9 cellular contexts compared by ENCODE assay signal in the genomic region with DNA sequence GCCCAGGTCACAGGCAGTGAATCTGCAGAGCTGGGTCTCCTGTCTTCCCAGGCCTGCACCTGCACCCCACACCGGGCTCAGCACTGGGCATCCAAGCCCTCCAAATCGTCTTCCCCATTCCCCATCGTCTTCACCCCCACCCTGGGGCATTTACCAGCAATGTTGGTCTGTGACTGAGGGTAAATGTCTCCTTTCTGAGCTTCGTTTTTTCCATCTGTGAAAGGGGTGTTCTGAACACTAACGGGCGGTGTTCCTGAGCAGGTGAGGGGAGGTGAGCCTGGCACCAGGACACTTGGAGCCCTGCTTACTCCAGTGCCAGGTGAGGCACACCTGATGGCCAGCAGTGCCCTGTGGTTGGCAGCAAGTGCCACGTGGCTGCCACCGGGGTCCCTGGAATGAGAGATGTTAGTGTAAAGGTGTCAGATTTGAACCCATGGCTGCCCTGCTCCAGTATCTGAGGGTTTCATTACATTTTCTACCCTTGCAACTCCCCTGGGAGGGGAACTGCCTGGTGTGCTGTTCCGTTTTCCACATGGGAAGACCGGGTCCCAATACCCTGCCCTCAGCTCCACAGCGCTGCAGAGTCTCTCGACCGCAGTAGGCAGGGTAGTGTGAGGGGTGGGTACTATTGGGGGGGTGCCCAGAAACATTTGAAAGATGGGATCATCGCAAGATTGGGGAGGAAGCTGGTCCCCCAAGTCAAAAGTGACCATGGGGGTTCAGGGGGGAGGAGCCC. TPM values are rescaled to one million over a fixed set of nuclear protein-coding genes. Genes with fewer than 3 reads are reported as not detected.
DNase-seq lines count a peak whose midpoint lies in the region; ATAC-seq and TF ChIP-seq lines count a peak whose summit lies in the region.
"Had no signal": no experiment of that assay in that cellular context is flagged by ENCODE, and none has a peak within 500 bp of the region (broad histone marks: within the 10 kb centered on the region; RNA-seq: fewer than 3 reads in every experiment).

No MANE protein-coding gene starts in this region.

- peak overlapping the region; percentile 81 for H3K4me3 ChIP-seq in Caco-2 (ENCODE audit: low read depth, low read length)
- H3K4me3 ChIP-seq in SJSA1, result peak overlapping the region; percentile 99
- H3K4me3 ChIP-seq in fibroblast of lung (replicated peaks in 1 of 4; ENCODE audit: control extremely low read depth in 1 of 4, insufficient read depth in 1 of 4, low read depth in 3 of 4, low read length in 4 of 4), result peak overlapping the region; percentile 47 to 96 (median 86)
- peak overlapping the region; percentile 78 to 82 for H3K4me3 ChIP-seq in prostate gland
- H3K4me3 ChIP-seq in H7 (ENCODE audit: insufficient read depth, low read depth, low read length), result no peak overlapping the region
- no peak overlapping the region for H3K4me3 ChIP-seq in lower leg skin (ENCODE audit: low read depth, poor library complexity, severe bottlenecking)

- intact Hi-C loops in Caco-2 (cut with micrococcal nuclease; ENCODE audit: unreplicated experiment) (no loop called here), prostate gland (cut with DNase I) (no loop called here), lower leg skin (cut with DNase I; ENCODE audit: low total_unique reads) (loop anchor here (10.0 kb wide), 1 partner anchor 623 kb away; a partner anchor contains a TSS)

- peaks cover 3% of the 10 kb centered on the region for H3K36me3 ChIP-seq in Caco-2 (ENCODE audit: control insufficient read depth, insufficient read depth, low read length)
- peaks cover 61% of the 10 kb centered on the region for H3K36me3 ChIP-seq in SJSA1
- peaks cover 11% of the 10 kb centered on the region for H3K36me3 ChIP-seq in fibroblast of lung (ENCODE audit: control insufficient read depth, insufficient read depth, low read length)
- H3K36me3 ChIP-seq in prostate gland, result no peaks in the 10 kb centered on the region
- H3K36me3 ChIP-seq in H7 (replicated peaks; ENCODE audit: control insufficient read depth, insufficient read depth, low read length), result peaks cover 4% of the 10 kb centered on the region

- DNase-seq in Caco-2, result no peak
- DNase-seq in SJSA1 (ENCODE audit: low read depth in 1 of 2, low spot score in 2 of 2), result no peak
- DNase-seq in fibroblast of lung (ENCODE audit: low read depth in 2 of 2), result no peak
- no peak for DNase-seq in prostate gland (ENCODE audit: low spot score)
- DNase-seq in foreskin melanocyte, result no peak
- DNase-seq in H7, result no peak
- no peak for DNase-seq in lower leg skin (ENCODE audit: low spot score in 2 of 2)

- no peak overlapping the region for H2AFZ ChIP-seq in fibroblast of lung (ENCODE audit: low read length)

- TF ChIP-seq POLR2A in prostate gland (IDR thresholded peaks at IDR 0.05) (no peak), lower leg skin (IDR thresholded peaks at IDR 0.05) (no peak)

- no peaks in the 10 kb centered on the region for H3K27me3 ChIP-seq in Caco-2 (replicated peaks; ENCODE audit: control insufficient read depth, insufficient read depth, low read length)
- H3K27me3 ChIP-seq in SJSA1 (replicated peaks), result no peaks in the 10 kb centered on the region
- H3K27me3 ChIP-seq in fibroblast of lung (ENCODE audit: control insufficient read depth, insufficient read depth, low read length), result no peaks in the 10 kb centered on the region
- H3K27me3 ChIP-seq in prostate gland (replicated peaks; ENCODE audit: insufficient read depth), result no peaks in the 10 kb centered on the region
- peaks cover 8% of the 10 kb centered on the region for H3K27me3 ChIP-seq in H7 (ENCODE audit: control insufficient read depth, insufficient read depth, low read length)

- POLR2A ChIA-PET in Caco-2 (lab: Charles Lee), result interaction anchor here (0.6 to 1.0 kb wide), 5 partner anchors 13 to 241 kb away, joined by 3 to 6 read pairs (median 3); a partner anchor contains a TSS

- peak overlapping the region; percentile 76 for H3K4me3 Mint-ChIP-seq in Caco-2 (ENCODE audit: unreplicated experiment)

- peaks cover 57% of the 10 kb centered on the region for H3K36me3 Mint-ChIP-seq in Caco-2 (ENCODE audit: insufficient read depth, unreplicated experiment)

- WGBS in prostate gland, result 88% methylated on average over 14 of the region's 14 CpGs
- WGBS in lower leg skin, 2 donors, result 68 to 70% methylated on average over 14 of the region's 14 CpGs

- no peaks in the 10 kb centered on the region for H3K9me3 ChIP-seq in Caco-2
- 0 out of 2 replicates have a peak, but pooled peaks cover 3% of the 10 kb centered on the region for H3K9me3 ChIP-seq in SJSA1 (replicated peaks)
- no peaks in the 10 kb centered on the region for H3K9me3 ChIP-seq in fibroblast of lung (ENCODE audit: control insufficient read depth, insufficient read depth, low read depth, low read length)
- H3K9me3 ChIP-seq in prostate gland, result no peaks in the 10 kb centered on the region

- H3K9ac ChIP-seq in fibroblast of lung (ENCODE audit: insufficient read depth, low read length), result peak overlapping the region; percentile 58

- no peaks in the 10 kb centered on the region for H3K27me3 Mint-ChIP-seq in Caco-2 (ENCODE audit: insufficient read depth, unreplicated experiment)

- peaks cover 46% of the 10 kb centered on the region for H3K4me1 ChIP-seq in Caco-2
- H3K4me1 ChIP-seq in SJSA1 (replicated peaks), result peaks cover 46% of the 10 kb centered on the region
- H3K4me1 ChIP-seq in fibroblast of lung (ENCODE audit: control insufficient read depth, extremely low read depth, insufficient read depth, low read length), result peaks cover 30% of the 10 kb centered on the region
- H3K4me1 ChIP-seq in prostate gland (replicated peaks), result peaks cover 14% of the 10 kb centered on the region

- H4K20me1 ChIP-seq in fibroblast of lung (ENCODE audit: control insufficient read depth, extremely low read depth, insufficient read depth, low read length), result peaks cover 4% of the 10 kb centered on the region

- H3K9me3 Mint-ChIP-seq in Caco-2 (ENCODE audit: unreplicated experiment), result no peaks in the 10 kb centered on the region

- ATAC-seq in HG03442 (IDR thresholded peaks at IDR 0.05; ENCODE audit: unreplicated experiment), result no peak

- BruUV-seq in Caco-2 (replicated peaks; lab: Mats Ljungman, UMichigan), result no TSS peak

- H3K4me1 Mint-ChIP-seq in Caco-2 (ENCODE audit: low read depth, unreplicated experiment), result peaks cover 16% of the 10 kb centered on the region

- peak overlapping the region; percentile 70 for H3K27ac Mint-ChIP-seq in Caco-2 (ENCODE audit: unreplicated experiment)

- H3K27ac ChIP-seq in SJSA1 (peak overlapping the region; percentile 99), fibroblast of lung (ENCODE audit: insufficient read depth, low read length) (peak overlapping the region; percentile 88), prostate gland (peak overlapping the region; percentile 95 to 97)

- peak overlapping the region; percentile 99 for H3K4me2 ChIP-seq in fibroblast of lung (ENCODE audit: extremely low read depth, insufficient read depth, low read length)

- CTCF ChIA-PET in Caco-2 (lab: Charles Lee), result interaction anchor here (0.6 to 3.0 kb wide), 16 partner anchors 15 to 353 kb away, joined by 3 to 17 read pairs (median 4); a partner anchor contains a TSS

- TF ChIP-seq CTCF in Caco-2 (IDR thresholded peaks at IDR 0.05; ENCODE audit: insufficient read depth in 1 of 2, low read depth in 1 of 2, low read length in 1 of 2, severe bottlenecking in 1 of 2, unreplicated experiment in 1 of 2) (no peak), fibroblast of lung (conservative IDR thresholded peaks at IDR 0.05 in 1 of 2, IDR thresholded peaks at IDR 0.05 in 1 of 2; ENCODE audit: low read depth in 1 of 2, low read length in 2 of 2) (no peak), prostate gland (IDR thresholded peaks at IDR 0.05) (no peak), lower leg skin (IDR thresholded peaks at IDR 0.05) (no peak)

- peaks cover 60% of the 10 kb centered on the region for H3K79me2 ChIP-seq in fibroblast of lung (ENCODE audit: control insufficient read depth, insufficient read depth, low read length)

RNA-seq across cellular contexts. Expression of a gene that starts 1.9 kb away (rescaled TPM):
- total RNA-seq in Caco-2 (2022) (75.0 and 76.1 TPM in 2 replicates), fibroblast of lung (11.8 and 17.2 TPM in 2 replicates), prostate gland (10 to 100 TPM; 28.6 to 97.0 TPM), lower leg skin (10 to 100 TPM; 44.4 to 80.1 (median 70.5) TPM)
- 21.5 and 22.3 TPM in 2 replicates for total RNA-seq in SJSA1 (2014; rRNA removed; shearing (Covaris generic))
- 10.4 and 10.6 TPM in 2 replicates for polyA plus RNA-seq in fibroblast of lung
- polyA plus RNA-seq in fibroblast of lung (2012), result 63.6 and 69.7 TPM in 2 replicates
- 72.6 and 80.2 TPM in 2 replicates for polyA minus RNA-seq in fibroblast of lung (ENCODE audit: low replicate concordance)
- total RNA-seq in H7 (2014; rRNA removed; shearing (Covaris generic)), result 13.3 and 22.5 TPM in 2 replicates

RNA-seq across cellular contexts. Expression of a gene that starts 17.7 kb away (rescaled TPM):
- total RNA-seq in Caco-2 (2022) (33.2 and 35.2 TPM in 2 replicates), fibroblast of lung (not detected in 2 replicates), prostate gland (not detected), lower leg skin (1 to 10 TPM in 1 of 4 donors, not detected in 3; 1.4 TPM)
- not detected in 2 replicates for total RNA-seq in SJSA1 (2014; rRNA removed; shearing (Covaris generic))
- 0.19 TPM in 1 of 2 replicates, not detected in the other for polyA plus RNA-seq in fibroblast of lung
- polyA plus RNA-seq in fibroblast of lung (2012), result not detected in 2 replicates
- not detected in 2 replicates for polyA minus RNA-seq in fibroblast of lung (ENCODE audit: low replicate concordance)
- total RNA-seq in H7 (2014; rRNA removed; shearing (Covaris generic)), result not detected in 2 replicates
- total RNA-seq: dermis microvascular lymphatic vessel endothelial cell had no signal

RNA-seq across cellular contexts. Expression of a gene that starts 43.0 kb away (rescaled TPM):
- 26.5 and 31.7 TPM in 2 replicates for total RNA-seq in Caco-2 (2022)
- total RNA-seq in SJSA1 (2014; rRNA removed; shearing (Covaris generic)), result 14.6 and 40.7 TPM in 2 replicates
- 1.3 and 2.3 TPM in 2 replicates for total RNA-seq in fibroblast of lung
- polyA plus RNA-seq in fibroblast of lung, result 1.6 and 2.7 TPM in 2 replicates
- 3.1 and 5.4 TPM in 2 replicates for polyA plus RNA-seq in fibroblast of lung (2012)
- 4.0 and 10.5 TPM in 2 replicates for polyA minus RNA-seq in fibroblast of lung (ENCODE audit: low replicate concordance)
- total RNA-seq in prostate gland, result 10 to 100 TPM; 14.2 to 70.7 TPM
- total RNA-seq in H7 (2014; rRNA removed; shearing (Covaris generic)), result 16.5 and 18.4 TPM in 2 replicates
- 10 to 100 TPM; 13.2 to 22.5 (median 18.6) TPM for total RNA-seq in lower leg skin

RNA-seq across cellular contexts. Expression of a gene that starts 46.4 kb away (rescaled TPM):
- total RNA-seq in Caco-2 (2022) (65.7 and 72.8 TPM in 2 replicates), fibroblast of lung (24.7 and 27.9 TPM in 2 replicates), prostate gland (100 to 1,000 TPM in 1 of 2 donors, 10 to 100 TPM in 1; 43.9 to 146 TPM), lower leg skin (10 to 100 TPM; 50.3 to 66.0 (median 53.6) TPM)
- total RNA-seq in SJSA1 (2014; rRNA removed; shearing (Covaris generic)), result 22.6 and 34.9 TPM in 2 replicates
- polyA plus RNA-seq in fibroblast of lung, result 18.0 and 23.1 TPM in 2 replicates
- 17.3 and 21.9 TPM in 2 replicates for polyA plus RNA-seq in fibroblast of lung (2012)
- 17.6 and 35.7 TPM in 2 replicates for polyA minus RNA-seq in fibroblast of lung (ENCODE audit: low replicate concordance)
- 67.9 and 98.6 TPM in 2 replicates for total RNA-seq in H7 (2014; rRNA removed; shearing (Covaris generic))

Comparison
In these comparisons a context has a peak if more than half of its experiments do, and no peak if none do; other contexts are left out.
1. H3K4me3 ChIP-seq: peak in Caco-2 (single experiment), SJSA1 (single experiment), fibroblast of lung (4 of 4) and prostate gland (2 of 2); none in H7 (single experiment) and lower leg skin (single experiment).
2. RNA of a gene that starts 17.7 kb away (total RNA-seq): 33.2 to 35.2 TPM in Caco-2; not detected in SJSA1, not detected in fibroblast of lung, not detected in prostate gland, not detected in H7 and 1.4 TPM in lower leg skin; every median in the first group is over 10 times any median in the second.
3. Peak in every context shown above with its lines, with median percentiles within 50 percentile points of each other: H3K27ac ChIP-seq.